Comparison of ENCODE assay signal across 1 cellular context in the genomic region with DNA sequence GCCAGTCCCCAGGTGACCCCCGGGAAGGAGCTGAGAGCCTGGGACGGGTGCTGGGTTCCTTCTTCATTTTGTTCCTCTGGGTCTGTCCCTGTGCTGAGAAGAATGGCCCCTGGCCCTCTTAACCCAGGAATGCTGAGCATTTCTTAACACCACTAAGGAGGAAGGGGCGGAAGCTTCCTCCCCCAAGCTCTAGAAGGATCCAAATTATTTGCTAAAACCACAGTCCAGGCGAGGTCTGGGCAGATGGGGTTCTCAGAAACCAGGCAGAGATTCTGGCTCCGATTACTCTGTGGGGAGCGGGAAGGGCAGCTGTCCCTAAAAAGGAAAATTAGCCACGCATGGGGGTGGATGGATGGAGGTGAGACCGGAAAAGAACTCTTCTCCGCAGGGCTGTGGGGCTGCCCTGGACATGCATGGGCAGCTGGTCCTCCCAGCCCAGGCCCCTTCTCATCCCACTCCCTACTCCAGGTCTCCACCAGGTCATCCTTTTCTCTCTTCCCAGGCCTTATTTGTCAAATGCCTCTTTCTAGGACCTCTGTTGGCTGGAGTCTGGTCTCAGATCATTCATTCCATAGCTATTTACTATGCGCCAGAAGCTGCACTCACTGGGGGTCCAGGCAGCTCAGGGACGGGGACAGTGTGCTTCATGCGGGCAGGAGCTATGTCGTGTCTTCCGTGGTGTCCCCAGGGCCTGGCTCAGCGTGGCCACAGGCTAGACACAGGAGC.
TF ChIP-seq lines count a peak whose summit lies in the region.

No MANE protein-coding gene starts in this region.

TF ChIP-seq in HepG2, 621 proteins besides CTCF, POLR2A, EP300 and RAD21:
- no peak for TF ChIP-seq FOXA1 (IDR thresholded peaks at IDR 0.05)
- TF ChIP-seq FOXA1 (CRISPR knock-in tag; IDR thresholded peaks at IDR 0.05) = no peak
- TF ChIP-seq, protein P1, sequence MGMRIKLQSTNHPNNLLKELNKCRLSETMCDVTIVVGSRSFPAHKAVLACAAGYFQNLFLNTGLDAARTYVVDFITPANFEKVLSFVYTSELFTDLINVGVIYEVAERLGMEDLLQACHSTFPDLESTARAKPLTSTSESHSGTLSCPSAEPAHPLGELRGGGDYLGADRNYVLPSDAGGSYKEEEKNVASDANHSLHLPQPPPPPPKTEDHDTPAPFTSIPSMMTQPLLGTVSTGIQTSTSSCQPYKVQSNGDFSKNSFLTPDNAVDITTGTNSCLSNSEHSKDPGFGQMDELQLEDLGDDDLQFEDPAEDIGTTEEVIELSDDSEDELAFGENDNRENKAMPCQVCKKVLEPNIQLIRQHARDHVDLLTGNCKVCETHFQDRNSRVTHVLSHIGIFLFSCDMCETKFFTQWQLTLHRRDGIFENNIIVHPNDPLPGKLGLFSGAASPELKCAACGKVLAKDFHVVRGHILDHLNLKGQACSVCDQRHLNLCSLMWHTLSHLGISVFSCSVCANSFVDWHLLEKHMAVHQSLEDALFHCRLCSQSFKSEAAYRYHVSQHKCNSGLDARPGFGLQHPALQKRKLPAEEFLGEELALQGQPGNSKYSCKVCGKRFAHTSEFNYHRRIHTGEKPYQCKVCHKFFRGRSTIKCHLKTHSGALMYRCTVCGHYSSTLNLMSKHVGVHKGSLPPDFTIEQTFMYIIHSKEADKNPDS (CRISPR knock-in tag; IDR thresholded peaks at IDR 0.05) = no peak
- TF ChIP-seq, protein P2, sequence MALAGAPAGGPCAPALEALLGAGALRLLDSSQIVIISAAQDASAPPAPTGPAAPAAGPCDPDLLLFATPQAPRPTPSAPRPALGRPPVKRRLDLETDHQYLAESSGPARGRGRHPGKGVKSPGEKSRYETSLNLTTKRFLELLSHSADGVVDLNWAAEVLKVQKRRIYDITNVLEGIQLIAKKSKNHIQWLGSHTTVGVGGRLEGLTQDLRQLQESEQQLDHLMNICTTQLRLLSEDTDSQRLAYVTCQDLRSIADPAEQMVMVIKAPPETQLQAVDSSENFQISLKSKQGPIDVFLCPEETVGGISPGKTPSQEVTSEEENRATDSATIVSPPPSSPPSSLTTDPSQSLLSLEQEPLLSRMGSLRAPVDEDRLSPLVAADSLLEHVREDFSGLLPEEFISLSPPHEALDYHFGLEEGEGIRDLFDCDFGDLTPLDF (CRISPR knock-in tag; IDR thresholded peaks at IDR 0.05) = no peak
- 0 out of 2 replicates have a peak, but pooled peaks have one; percentile 28 for TF ChIP-seq ZNF563 (CRISPR knock-in tag; IDR thresholded peaks at IDR 0.05)
- TF ChIP-seq ZNF124 (CRISPR knock-in tag; IDR thresholded peaks at IDR 0.05) = no peak
- TF ChIP-seq ADNP (CRISPR knock-in tag; IDR thresholded peaks at IDR 0.05) = 0 out of 2 replicates have a peak, but pooled peaks have one; percentile 11
- TF ChIP-seq ZNF546 (CRISPR knock-in tag; conservative IDR thresholded peaks at IDR 0.05) = no peak
- no peak for TF ChIP-seq ATF7 (IDR thresholded peaks at IDR 0.05)
- no peak for TF ChIP-seq ATF7 (CRISPR knock-in tag; IDR thresholded peaks at IDR 0.05)
- no peak for TF ChIP-seq SAP130 (CRISPR knock-in tag; IDR thresholded peaks at IDR 0.05; ENCODE audit: low read depth)
- no peak for TF ChIP-seq MZF1 (CRISPR knock-in tag; IDR thresholded peaks at IDR 0.05; ENCODE audit: borderline replicate concordance)
- TF ChIP-seq ZNF83 (CRISPR knock-in tag; IDR thresholded peaks at IDR 0.05; ENCODE audit: borderline replicate concordance) = no peak
- TF ChIP-seq, protein P3, sequence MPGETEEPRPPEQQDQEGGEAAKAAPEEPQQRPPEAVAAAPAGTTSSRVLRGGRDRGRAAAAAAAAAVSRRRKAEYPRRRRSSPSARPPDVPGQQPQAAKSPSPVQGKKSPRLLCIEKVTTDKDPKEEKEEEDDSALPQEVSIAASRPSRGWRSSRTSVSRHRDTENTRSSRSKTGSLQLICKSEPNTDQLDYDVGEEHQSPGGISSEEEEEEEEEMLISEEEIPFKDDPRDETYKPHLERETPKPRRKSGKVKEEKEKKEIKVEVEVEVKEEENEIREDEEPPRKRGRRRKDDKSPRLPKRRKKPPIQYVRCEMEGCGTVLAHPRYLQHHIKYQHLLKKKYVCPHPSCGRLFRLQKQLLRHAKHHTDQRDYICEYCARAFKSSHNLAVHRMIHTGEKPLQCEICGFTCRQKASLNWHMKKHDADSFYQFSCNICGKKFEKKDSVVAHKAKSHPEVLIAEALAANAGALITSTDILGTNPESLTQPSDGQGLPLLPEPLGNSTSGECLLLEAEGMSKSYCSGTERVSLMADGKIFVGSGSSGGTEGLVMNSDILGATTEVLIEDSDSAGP (CRISPR knock-in tag; IDR thresholded peaks at IDR 0.05; ENCODE audit: borderline replicate concordance) = peak; percentile 6; the same call in 1 of the 2 replicates
- 0 out of 2 replicates have a peak, but pooled peaks have one; percentile 11 for TF ChIP-seq ZNF160 (CRISPR knock-in tag; IDR thresholded peaks at IDR 0.05)
- TF ChIP-seq, protein P4, sequence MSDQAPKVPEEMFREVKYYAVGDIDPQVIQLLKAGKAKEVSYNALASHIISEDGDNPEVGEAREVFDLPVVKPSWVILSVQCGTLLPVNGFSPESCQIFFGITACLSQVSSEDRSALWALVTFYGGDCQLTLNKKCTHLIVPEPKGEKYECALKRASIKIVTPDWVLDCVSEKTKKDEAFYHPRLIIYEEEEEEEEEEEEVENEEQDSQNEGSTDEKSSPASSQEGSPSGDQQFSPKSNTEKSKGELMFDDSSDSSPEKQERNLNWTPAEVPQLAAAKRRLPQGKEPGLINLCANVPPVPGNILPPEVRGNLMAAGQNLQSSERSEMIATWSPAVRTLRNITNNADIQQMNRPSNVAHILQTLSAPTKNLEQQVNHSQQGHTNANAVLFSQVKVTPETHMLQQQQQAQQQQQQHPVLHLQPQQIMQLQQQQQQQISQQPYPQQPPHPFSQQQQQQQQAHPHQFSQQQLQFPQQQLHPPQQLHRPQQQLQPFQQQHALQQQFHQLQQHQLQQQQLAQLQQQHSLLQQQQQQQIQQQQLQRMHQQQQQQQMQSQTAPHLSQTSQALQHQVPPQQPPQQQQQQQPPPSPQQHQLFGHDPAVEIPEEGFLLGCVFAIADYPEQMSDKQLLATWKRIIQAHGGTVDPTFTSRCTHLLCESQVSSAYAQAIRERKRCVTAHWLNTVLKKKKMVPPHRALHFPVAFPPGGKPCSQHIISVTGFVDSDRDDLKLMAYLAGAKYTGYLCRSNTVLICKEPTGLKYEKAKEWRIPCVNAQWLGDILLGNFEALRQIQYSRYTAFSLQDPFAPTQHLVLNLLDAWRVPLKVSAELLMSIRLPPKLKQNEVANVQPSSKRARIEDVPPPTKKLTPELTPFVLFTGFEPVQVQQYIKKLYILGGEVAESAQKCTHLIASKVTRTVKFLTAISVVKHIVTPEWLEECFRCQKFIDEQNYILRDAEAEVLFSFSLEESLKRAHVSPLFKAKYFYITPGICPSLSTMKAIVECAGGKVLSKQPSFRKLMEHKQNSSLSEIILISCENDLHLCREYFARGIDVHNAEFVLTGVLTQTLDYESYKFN (CRISPR knock-in tag; conservative IDR thresholded peaks at IDR 0.05) = no peak
- TF ChIP-seq FOXK2 (IDR thresholded peaks at IDR 0.05) = no peak
- TF ChIP-seq, protein P5, sequence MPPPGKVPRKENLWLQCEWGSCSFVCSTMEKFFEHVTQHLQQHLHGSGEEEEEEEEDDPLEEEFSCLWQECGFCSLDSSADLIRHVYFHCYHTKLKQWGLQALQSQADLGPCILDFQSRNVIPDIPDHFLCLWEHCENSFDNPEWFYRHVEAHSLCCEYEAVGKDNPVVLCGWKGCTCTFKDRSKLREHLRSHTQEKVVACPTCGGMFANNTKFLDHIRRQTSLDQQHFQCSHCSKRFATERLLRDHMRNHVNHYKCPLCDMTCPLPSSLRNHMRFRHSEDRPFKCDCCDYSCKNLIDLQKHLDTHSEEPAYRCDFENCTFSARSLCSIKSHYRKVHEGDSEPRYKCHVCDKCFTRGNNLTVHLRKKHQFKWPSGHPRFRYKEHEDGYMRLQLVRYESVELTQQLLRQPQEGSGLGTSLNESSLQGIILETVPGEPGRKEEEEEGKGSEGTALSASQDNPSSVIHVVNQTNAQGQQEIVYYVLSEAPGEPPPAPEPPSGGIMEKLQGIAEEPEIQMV (CRISPR knock-in tag; IDR thresholded peaks at IDR 0.05; ENCODE audit: low read depth) = 0 out of 2 replicates have a peak, but pooled peaks have one; percentile 6
- TF ChIP-seq, protein P6, sequence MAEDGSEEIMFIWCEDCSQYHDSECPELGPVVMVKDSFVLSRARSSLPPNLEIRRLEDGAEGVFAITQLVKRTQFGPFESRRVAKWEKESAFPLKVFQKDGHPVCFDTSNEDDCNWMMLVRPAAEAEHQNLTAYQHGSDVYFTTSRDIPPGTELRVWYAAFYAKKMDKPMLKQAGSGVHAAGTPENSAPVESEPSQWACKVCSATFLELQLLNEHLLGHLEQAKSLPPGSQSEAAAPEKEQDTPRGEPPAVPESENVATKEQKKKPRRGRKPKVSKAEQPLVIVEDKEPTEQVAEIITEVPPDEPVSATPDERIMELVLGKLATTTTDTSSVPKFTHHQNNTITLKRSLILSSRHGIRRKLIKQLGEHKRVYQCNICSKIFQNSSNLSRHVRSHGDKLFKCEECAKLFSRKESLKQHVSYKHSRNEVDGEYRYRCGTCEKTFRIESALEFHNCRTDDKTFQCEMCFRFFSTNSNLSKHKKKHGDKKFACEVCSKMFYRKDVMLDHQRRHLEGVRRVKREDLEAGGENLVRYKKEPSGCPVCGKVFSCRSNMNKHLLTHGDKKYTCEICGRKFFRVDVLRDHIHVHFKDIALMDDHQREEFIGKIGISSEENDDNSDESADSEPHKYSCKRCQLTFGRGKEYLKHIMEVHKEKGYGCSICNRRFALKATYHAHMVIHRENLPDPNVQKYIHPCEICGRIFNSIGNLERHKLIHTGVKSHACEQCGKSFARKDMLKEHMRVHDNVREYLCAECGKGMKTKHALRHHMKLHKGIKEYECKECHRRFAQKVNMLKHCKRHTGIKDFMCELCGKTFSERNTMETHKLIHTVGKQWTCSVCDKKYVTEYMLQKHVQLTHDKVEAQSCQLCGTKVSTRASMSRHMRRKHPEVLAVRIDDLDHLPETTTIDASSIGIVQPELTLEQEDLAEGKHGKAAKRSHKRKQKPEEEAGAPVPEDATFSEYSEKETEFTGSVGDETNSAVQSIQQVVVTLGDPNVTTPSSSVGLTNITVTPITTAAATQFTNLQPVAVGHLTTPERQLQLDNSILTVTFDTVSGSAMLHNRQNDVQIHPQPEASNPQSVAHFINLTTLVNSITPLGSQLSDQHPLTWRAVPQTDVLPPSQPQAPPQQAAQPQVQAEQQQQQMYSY (CRISPR knock-in tag; IDR thresholded peaks at IDR 0.05) = 0 out of 2 replicates have a peak, but pooled peaks have one; percentile 29
- TF ChIP-seq, protein P7, sequence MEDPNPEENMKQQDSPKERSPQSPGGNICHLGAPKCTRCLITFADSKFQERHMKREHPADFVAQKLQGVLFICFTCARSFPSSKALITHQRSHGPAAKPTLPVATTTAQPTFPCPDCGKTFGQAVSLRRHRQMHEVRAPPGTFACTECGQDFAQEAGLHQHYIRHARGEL (CRISPR knock-in tag; IDR thresholded peaks at IDR 0.05) = no peak
- no peak for TF ChIP-seq TCF7 (IDR thresholded peaks at IDR 0.05; ENCODE audit: low read depth)
